ENCODE assay signal across 11 cellular contexts in the genomic region with DNA sequence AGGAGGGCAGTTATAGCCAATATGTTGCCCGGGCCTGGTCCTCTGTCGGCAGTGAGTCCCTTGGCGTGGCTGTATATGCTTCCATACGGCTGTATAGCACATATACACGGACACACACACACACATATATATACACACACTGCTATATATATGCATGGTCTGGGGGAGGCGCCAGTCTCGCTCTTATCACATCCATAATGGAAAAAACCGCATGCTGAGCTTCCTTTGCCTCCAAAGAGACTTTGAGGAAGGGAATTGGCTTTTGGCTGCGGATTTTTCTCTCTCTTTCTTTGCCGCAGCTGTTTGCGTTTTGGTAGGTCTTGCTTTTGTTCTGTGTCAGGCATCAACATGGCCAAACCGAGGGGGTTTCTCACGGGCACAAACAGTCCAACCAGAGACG. TPM values are rescaled to one million over a fixed set of nuclear protein-coding genes. Genes with fewer than 3 reads are reported as not detected.
DNase-seq lines count a peak whose midpoint lies in the region; ATAC-seq, FAIRE-seq and TF ChIP-seq lines count a peak whose summit lies in the region.
"Had no signal": no experiment of that assay in that cellular context is flagged by ENCODE, and none has a peak within 500 bp of the region (broad histone marks: within the 10 kb centered on the region; RNA-seq: fewer than 3 reads in every experiment).

No MANE protein-coding gene starts in this region.

- H3K27ac ChIP-seq in GM23338 (ENCODE audit: low read depth): 0 out of 2 replicates have a peak overlapping the region, but pooled peaks have one; percentile 63

- H3K36me3 ChIP-seq in GM23338 (ENCODE audit: insufficient read depth): no peaks in the 10 kb centered on the region

- H3K27me3 Mint-ChIP-seq in GM23338 (ENCODE audit: insufficient read depth, low read depth, poor library complexity) (peaks cover 18% of the 10 kb centered on the region), mesothelial cell of epicardium (ENCODE audit: low read depth) (peaks cover 2% of the 10 kb centered on the region)

- no peak for FAIRE-seq in GM12892 (lab: Jason Lieb, UNC)

- H3K4me1 Mint-ChIP-seq in GM23338 (peaks cover 29% of the 10 kb centered on the region), mesothelial cell of epicardium (peaks cover 33% of the 10 kb centered on the region)

- no peaks in the 10 kb centered on the region for H3K27me3 ChIP-seq in GM23338 (ENCODE audit: insufficient read depth)

- H3K4me3 ChIP-seq in GM23338: no peak overlapping the region

- H3K9me3 Mint-ChIP-seq in GM23338 (no peaks in the 10 kb centered on the region; the same call in 2 of the 3 replicates), mesothelial cell of epicardium (no peaks in the 10 kb centered on the region)
- H3K9me3 Mint-ChIP-seq: activated T-cell treated with anti-CD3 and anti-CD28 coated beads, Interleukin-2, amount 50 U/mL, for 72 hours had no signal

- ATAC-seq in GM23338: no peak; the same call in 2 of the 3 replicates
- no peak for ATAC-seq in GM21367 (IDR thresholded peaks at IDR 0.05; ENCODE audit: unreplicated experiment)
- no peak for ATAC-seq in HG02884 (IDR thresholded peaks at IDR 0.05; ENCODE audit: unreplicated experiment)
- ATAC-seq: activated T-cell treated with anti-CD3 and anti-CD28 coated beads, Interleukin-2, amount 50 U/mL, for 72 hours; Right ventricle myocardium inferior had no signal

- H2AFZ ChIP-seq in GM23338: no peak overlapping the region

- no peaks in the 10 kb centered on the region for H4K20me1 ChIP-seq in GM23338 (replicated peaks; ENCODE audit: insufficient read depth)

- H3K9me2 ChIP-seq in GM23338 (ENCODE audit: insufficient read depth): no peaks in the 10 kb centered on the region

- peak; percentile 44 to 53 for TF ChIP-seq CTCF in GM23338 (conservative IDR thresholded peaks at IDR 0.05; ENCODE audit: low read depth in 2 of 2)
- TF ChIP-seq CTCF in mesothelial cell of epicardium (IDR thresholded peaks at IDR 0.05; ENCODE audit: unreplicated experiment): no peak

- no peak overlapping the region for H3K4me2 ChIP-seq in GM23338

- no peaks in the 10 kb centered on the region for H3K79me2 ChIP-seq in GM23338 (replicated peaks; ENCODE audit: insufficient read depth)

- 0 out of 2 replicates have a peak, but pooled peaks cover 1% of the 10 kb centered on the region for H3F3A ChIP-seq in GM23338 (replicated peaks; ENCODE audit: low read depth)

- H3K4me3 Mint-ChIP-seq in GM23338 (no peak overlapping the region; the same call in 2 of the 3 replicates), mesothelial cell of epicardium (no peak overlapping the region)
- H3K4me3 Mint-ChIP-seq: activated T-cell treated with anti-CD3 and anti-CD28 coated beads, Interleukin-2, amount 50 U/mL, for 72 hours had no signal

- TF ChIP-seq POLR2A in GM12892 (IDR thresholded peaks at IDR 0.05; ENCODE audit: low read depth, low read length): no peak

- H3K36me3 Mint-ChIP-seq in GM23338 (ENCODE audit: low read depth): no peaks in the 10 kb centered on the region; the same call in 2 of the 3 replicates
- no peaks in the 10 kb centered on the region for H3K36me3 Mint-ChIP-seq in mesothelial cell of epicardium

- peak; percentile 56 for DNase-seq in GM23338 (ENCODE audit: low spot score)
- peak; percentile 68 for DNase-seq in MV-4-11 (lab: John Stamatoyannopoulos, UW)
- DNase-seq in amniotic epithelial cell (ENCODE audit: low read depth): peak; percentile 38
- DNase-seq in mesothelial cell of epicardium (ENCODE audit: low spot score in 2 of 2, unreplicated experiment in 2 of 2): no peak
- DNase-seq in ureter (ENCODE audit: low spot score): no peak
- DNase-seq in GM12892 (ENCODE audit: insufficient read length): no peak
- DNase-seq: activated T-cell treated with anti-CD3 and anti-CD28 coated beads, Interleukin-2, amount 50 U/mL, for 72 hours; substantia nigra had no signal

- peaks cover 11% of the 10 kb centered on the region for H3K4me1 ChIP-seq in GM23338 (ENCODE audit: insufficient read depth)

- H3K27ac Mint-ChIP-seq in GM23338: 0 out of 2 replicates have a peak overlapping the region, but pooled peaks have one; percentile 33
- H3K27ac Mint-ChIP-seq in mesothelial cell of epicardium: peak overlapping the region; percentile 44
- H3K27ac Mint-ChIP-seq: activated T-cell treated with anti-CD3 and anti-CD28 coated beads, Interleukin-2, amount 50 U/mL, for 72 hours had no signal

TF ChIP-seq in GM23338, 12 proteins besides CTCF, POLR2A, EP300 and RAD21 (continues in another document):
- no peak for TF ChIP-seq ZNF114 (CRISPR knock-in tag; IDR thresholded peaks at IDR 0.05)

RNA-seq across cellular contexts. Expression of a gene that starts 11.3 kb away (rescaled TPM):
- total RNA-seq in GM23338 (2014; rRNA removed; shearing (Covaris generic)): 41.9 and 49.2 TPM in 2 replicates
- 17.8 and 19.3 TPM in 2 replicates for polyA plus RNA-seq in GM23338 (2016; fragmentation: Nextera tagmentation; extraction: Ambion mirVana)
- 38.6 to 41.3 TPM (median 40.3 TPM) in 3 replicates for total RNA-seq in mesothelial cell of epicardium
- 30.4 TPM for total RNA-seq in ureter
- polyA plus RNA-seq in GM12892 (2012; ENCODE audit: missing spikeins): 4.3 TPM

RNA-seq across cellular contexts. Expression of a gene that starts 19.9 kb away (rescaled TPM):
- total RNA-seq in GM23338 (2014; rRNA removed; shearing (Covaris generic)): 11.5 and 18.2 TPM in 2 replicates
- 10.0 and 10.1 TPM in 2 replicates for polyA plus RNA-seq in GM23338 (2016; fragmentation: Nextera tagmentation; extraction: Ambion mirVana)
- total RNA-seq in mesothelial cell of epicardium: 12.9 to 13.6 TPM (median 13.1 TPM) in 3 replicates
- total RNA-seq in ureter: 27.5 TPM
- polyA plus RNA-seq in GM12892 (2012; ENCODE audit: missing spikeins): 11.5 TPM

RNA-seq across cellular contexts. Expression of a gene that starts 20.0 kb away (rescaled TPM):
- 22.3 and 35.6 TPM in 2 replicates for total RNA-seq in GM23338 (2014; rRNA removed; shearing (Covaris generic))
- polyA plus RNA-seq in GM23338 (2016; fragmentation: Nextera tagmentation; extraction: Ambion mirVana): 27.7 and 31.7 TPM in 2 replicates
- 19.9 to 23.4 TPM (median 23.3 TPM) in 3 replicates for total RNA-seq in mesothelial cell of epicardium
- total RNA-seq in ureter: 20.5 TPM
- polyA plus RNA-seq in GM12892 (2012; ENCODE audit: missing spikeins): 30.4 TPM

RNA-seq across cellular contexts. Expression of a gene that starts 25.1 kb away (rescaled TPM):
- total RNA-seq in GM23338 (2014; rRNA removed; shearing (Covaris generic)): 0.31 TPM in 2 replicates
- polyA plus RNA-seq in GM23338 (2016; fragmentation: Nextera tagmentation; extraction: Ambion mirVana): 0.24 and 0.29 TPM in 2 replicates
- 0.54 to 1.00 TPM (median 0.83 TPM) in 3 replicates for total RNA-seq in mesothelial cell of epicardium
- 0.26 TPM for total RNA-seq in ureter
- polyA plus RNA-seq in GM12892 (2012; ENCODE audit: missing spikeins): 0.76 TPM
- total RNA-seq: Right ventricle myocardium inferior had no signal

RNA-seq across cellular contexts. Expression of a gene that starts 30.0 kb away (rescaled TPM):
- 12.8 and 15.7 TPM in 2 replicates for total RNA-seq in GM23338 (2014; rRNA removed; shearing (Covaris generic))
- 9.6 TPM in 2 replicates for polyA plus RNA-seq in GM23338 (2016; fragmentation: Nextera tagmentation; extraction: Ambion mirVana)
- total RNA-seq in mesothelial cell of epicardium (13.7 to 15.4 TPM (median 14.3 TPM) in 3 replicates), ureter (21.2 TPM)
- 30.1 TPM for polyA plus RNA-seq in GM12892 (2012; ENCODE audit: missing spikeins)

Comparison
In these comparisons a context has a peak if more than half of its experiments do, and no peak if none do; other contexts are left out.
1. DNase-seq: peak in GM23338 (single experiment), MV-4-11 (single experiment) and amniotic epithelial cell (single experiment); none in mesothelial cell of epicardium (0 of 2), ureter (single experiment) and GM12892 (single experiment).